ENCODE assay signal across 8 cellular contexts in the genomic region with DNA sequence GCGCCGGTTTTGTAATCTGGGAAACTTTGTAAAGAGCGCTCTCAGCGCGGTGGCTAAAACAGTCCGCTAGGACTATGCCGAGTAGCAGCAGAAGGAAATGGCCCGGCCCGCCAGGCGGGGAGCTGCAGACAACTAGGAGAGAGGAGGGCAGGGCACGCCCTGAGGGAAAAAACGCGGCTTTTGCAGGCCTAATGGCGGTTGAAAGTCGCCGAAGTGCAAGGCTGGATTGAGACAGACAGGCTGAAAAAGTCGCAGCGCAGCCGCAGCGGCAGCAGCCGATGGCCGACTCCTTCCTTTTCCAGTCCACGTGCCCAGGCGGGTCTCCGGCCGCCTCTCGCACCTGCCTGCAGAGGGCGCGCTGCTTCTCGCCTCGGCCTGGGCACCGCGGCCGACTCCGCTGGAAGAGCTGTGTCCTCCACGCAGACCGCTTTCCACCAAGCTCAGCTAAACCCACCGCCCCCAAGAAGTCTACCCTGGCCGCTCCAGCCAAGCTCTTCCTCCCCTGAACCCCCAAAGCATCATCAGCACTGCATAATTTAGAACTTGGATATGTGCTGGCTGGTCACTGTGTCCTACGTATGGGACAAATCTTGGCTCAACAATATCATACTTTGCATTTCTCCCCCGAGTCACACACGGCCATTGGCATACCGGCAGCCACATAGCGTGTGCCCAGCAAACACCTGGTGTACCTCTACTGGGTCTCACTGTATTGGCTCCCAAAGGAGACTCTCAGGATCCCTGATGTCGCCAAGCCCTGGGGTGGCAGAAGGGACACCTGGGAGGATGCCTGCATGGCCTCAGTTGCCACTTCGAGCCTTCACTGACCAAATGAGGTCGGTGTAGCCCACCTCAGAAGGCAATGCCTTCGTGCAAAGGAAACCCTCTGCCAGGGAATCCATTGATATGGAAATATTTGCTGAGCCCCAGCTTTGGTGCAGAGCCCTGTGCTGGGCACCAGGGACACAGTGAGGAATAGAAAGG. TPM values are rescaled to one million over a fixed set of nuclear protein-coding genes. Genes with fewer than 3 reads are reported as not detected.
A peak's percentile ranks its signal among the peaks of the same experiment; 100 is the strongest.
DNase-seq lines count a peak whose midpoint lies in the region; ATAC-seq and TF ChIP-seq lines count a peak whose summit lies in the region.

No MANE protein-coding gene starts in this region.

- DNase-seq in AG10803 (ENCODE audit: low read depth) (peak; percentile 52), Panc1 (ENCODE audit: low read depth, low spot score) (no peak), omental fat pad (ENCODE audit: low spot score) (no peak), thyroid gland (peak; percentile 42 to 59)
- peak; percentile 88 for DNase-seq in activated effector memory CD4-positive, alpha-beta T cell treated with anti-CD3 and anti-CD28 coated beads, Interleukin-2, amount 50 U/mL, for 16 hours

- TF ChIP-seq POLR2A in gastroesophageal sphincter (IDR thresholded peaks at IDR 0.05): no peak
- no peak for TF ChIP-seq POLR2A in thyroid gland (IDR thresholded peaks at IDR 0.05)

- H3K4me1 ChIP-seq in Panc1 (ENCODE audit: control insufficient read depth, insufficient read depth, low read length) (peaks cover 9% of the 10 kb centered on the region), gastroesophageal sphincter (peaks cover 0 to 6% (median 0%) of the 10 kb centered on the region in 3 donors), thyroid gland (no peaks in the 10 kb centered on the region)

- CTCF ChIA-PET in Panc1 (lab: Charles Lee): interaction anchor here (0.6 to 1.3 kb wide), 4 partner anchors 9 to 118 kb away, joined by 4 to 7 read pairs (median 6); no protein-coding TSS in a partner anchor

- POLR2A ChIA-PET in Panc1 (lab: Charles Lee): no interaction called here

- no peak for TF ChIP-seq EP300 in gastroesophageal sphincter (IDR thresholded peaks at IDR 0.05)

- H3K27me3 ChIP-seq in Panc1 (ENCODE audit: control insufficient read depth, insufficient read depth, low read length): no peaks in the 10 kb centered on the region
- no peaks in the 10 kb centered on the region for H3K27me3 ChIP-seq in gastroesophageal sphincter
- H3K27me3 ChIP-seq in thyroid gland: no peaks in the 10 kb centered on the region

- intact Hi-C loops in Panc1 (cut with micrococcal nuclease; ENCODE audit: unreplicated experiment): no loop called here
- intact Hi-C loops in thyroid gland (cut with DNase I): no loop called here

- H3K36me3 ChIP-seq in Panc1 (ENCODE audit: control insufficient read depth, insufficient read depth, low read length) (no peaks in the 10 kb centered on the region), gastroesophageal sphincter (no peaks in the 10 kb centered on the region), thyroid gland (no peaks in the 10 kb centered on the region)

- no TSS peak for BruUV-seq in Panc1 (replicated peaks; lab: Mats Ljungman, UMichigan)

- H3K9me3 ChIP-seq in Panc1 (ENCODE audit: control insufficient read depth, insufficient read depth, low read depth, low read length) (no peaks in the 10 kb centered on the region), gastroesophageal sphincter (no peaks in the 10 kb centered on the region), thyroid gland (no peaks in the 10 kb centered on the region)

- ATAC-seq in GM18909 (IDR thresholded peaks at IDR 0.05; ENCODE audit: poor library complexity, unreplicated experiment) (peak; percentile 85), HG03159 (IDR thresholded peaks at IDR 0.05; ENCODE audit: unreplicated experiment) (peak; percentile 72), Panc1 (peak; percentile 96), gastroesophageal sphincter (peak; percentile 73), omental fat pad (ENCODE audit: low FRiP score) (peak; percentile 59)

- WGBS in gastroesophageal sphincter (ENCODE audit: low coverage in 1 of 2), 2 donors: 27 to 53% methylated on average over 3 to 5 of the region's 48 CpGs
- whole genome bisulfite sequencing in thyroid gland, 2 donors: 9 to 26% methylated on average over 21 to 40 of the region's 48 CpGs

- peak; percentile 42 for TF ChIP-seq CTCF in AG10803 (conservative IDR thresholded peaks at IDR 0.05; ENCODE audit: low read length)
- peak; percentile 97 for TF ChIP-seq CTCF in Panc1 (IDR thresholded peaks at IDR 0.05)
- peak; percentile 46 to 80 (median 50) for TF ChIP-seq CTCF in gastroesophageal sphincter (IDR thresholded peaks at IDR 0.05)
- TF ChIP-seq CTCF in omental fat pad (IDR thresholded peaks at IDR 0.05): no peak
- peak in 5 of 6 experiments; percentile 36 to 65 (median 54) for TF ChIP-seq CTCF in thyroid gland (IDR thresholded peaks at IDR 0.05)

- peak overlapping the region; percentile 53 for H3K4me3 ChIP-seq in AG10803 (ENCODE audit: low read length)
- H3K4me3 ChIP-seq in Panc1 (ENCODE audit: low read depth in 2 of 2, low read length in 2 of 2): peak overlapping the region; percentile 38 to 57
- peak overlapping the region; percentile 41 to 48 for H3K4me3 ChIP-seq in gastroesophageal sphincter
- H3K4me3 ChIP-seq in thyroid gland (replicated peaks in 1 of 3): no peak overlapping the region

- in situ Hi-C loops in Panc1 (cut with HindIII; ENCODE audit: low pct_unique_long_range_greater_than_20kb, low sequenced_read_pairs): no loop called here

- H3K27ac ChIP-seq in Panc1 (ENCODE audit: low read length): peak overlapping the region; percentile 84
- H3K27ac ChIP-seq in gastroesophageal sphincter: peak overlapping the region in 3 of 4 donors; percentile 59 to 66 (median 60)
- peak overlapping the region; percentile 28 to 67 (median 36) for H3K27ac ChIP-seq in thyroid gland

RNA-seq across cellular contexts. Expression of a gene that starts 14.5 kb away (rescaled TPM):
- total RNA-seq in Panc1 (2021; ENCODE audit: unreplicated experiment) (709 TPM), gastroesophageal sphincter (100 to 1,000 TPM; 165 to 302 (median 209) TPM), omental fat pad (100 to 1,000 TPM; 115 to 215 (median 194) TPM), thyroid gland (100 to 1,000 TPM; 110 to 269 (median 202) TPM)
- polyA plus RNA-seq in Panc1 (2012; ENCODE audit: insufficient read length): 805 TPM

Comparison
In these comparisons a context has a peak if more than half of its experiments do, and no peak if none do; other contexts are left out.
1. DNase-seq: peak in AG10803 (single experiment), activated effector memory CD4-positive, alpha-beta T cell treated with anti-CD3 and anti-CD28 coated beads, Interleukin-2, amount 50 U/mL, for 16 hours (single experiment) and thyroid gland (2 of 2); none in Panc1 (single experiment) and omental fat pad (single experiment).
2. H3K4me3 ChIP-seq: peak in AG10803 (single experiment), Panc1 (2 of 2) and gastroesophageal sphincter (2 of 2); none in thyroid gland (0 of 3).
3. CTCF ChIP-seq: peak in AG10803 (single experiment), Panc1 (single experiment), gastroesophageal sphincter (4 of 4) and thyroid gland (5 of 6); none in omental fat pad (0 of 3).
4. Peak in every context shown above with its lines, with median percentiles within 50 percentile points of each other: ATAC-seq and H3K27ac ChIP-seq.